1 cellular context compared by ENCODE assay signal in genomic region chr12:46964496-46965098, GRCh38.
TF ChIP-seq lines count a peak whose summit lies in the region.

No MANE protein-coding gene starts in this region.

TF ChIP-seq in WTC11, 78 proteins besides CTCF, POLR2A, EP300 and RAD21 (continued from another document):
- TF ChIP-seq ZNF532 (CRISPR knock-in tag; IDR thresholded peaks at IDR 0.05; ENCODE audit: borderline replicate concordance) (peak; percentile 73; the same call in 1 of the 2 replicates), ELF4 (CRISPR knock-in tag; IDR thresholded peaks at IDR 0.05; ENCODE audit: low read depth) (no peak), ZNF423 (CRISPR knock-in tag; IDR thresholded peaks at IDR 0.05) (no peak)
TF ChIP-seq in WTC11: peak in this region for 1.
